Comparison of ENCODE assay signal across 16 cellular contexts in the genomic region with DNA sequence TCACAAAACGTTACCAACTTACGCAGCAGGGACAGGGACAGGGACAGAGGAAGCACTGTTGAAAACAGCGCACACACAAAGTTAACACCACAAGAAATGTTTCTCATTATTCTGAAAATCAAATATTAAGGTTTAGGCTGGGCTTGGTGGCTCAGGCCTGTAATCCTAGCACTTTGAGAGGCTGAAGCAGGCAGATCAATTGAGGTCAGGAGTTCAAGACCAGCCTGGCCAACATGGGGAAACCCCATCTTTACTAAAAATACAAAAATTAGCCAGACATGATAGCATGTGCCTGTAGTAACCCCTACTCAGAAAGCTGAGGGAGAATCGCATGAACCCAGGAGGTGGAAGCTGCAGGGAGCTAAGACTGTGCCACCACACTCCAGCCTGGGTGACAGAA. TPM values are rescaled to one million over a fixed set of nuclear protein-coding genes. Genes with fewer than 3 reads are reported as not detected.
DNase-seq lines count a peak whose midpoint lies in the region; ATAC-seq and TF ChIP-seq lines count a peak whose summit lies in the region.
"Had no signal": no experiment of that assay in that cellular context is flagged by ENCODE, and none has a peak within 500 bp of the region (broad histone marks: within the 10 kb centered on the region; RNA-seq: fewer than 3 reads in every experiment).

No MANE protein-coding gene starts in this region.

- no peaks in the 10 kb centered on the region for H3K9me3 Mint-ChIP-seq in activated CD4-positive, alpha-beta memory T cell treated with anti-CD3 and anti-CD28 coated beads, Interleukin-2, amount 10 ng/mL, durations not matched to agents 7 days and 5 days
- H3K9me3 Mint-ChIP-seq: brain had no signal

- peaks cover 46% of the 10 kb centered on the region for H3K4me1 Mint-ChIP-seq in activated CD4-positive, alpha-beta memory T cell treated with anti-CD3 and anti-CD28 coated beads, Interleukin-2, amount 10 ng/mL, durations not matched to agents 7 days and 5 days

- TF ChIP-seq CTCF in lower lobe of right lung (IDR thresholded peaks at IDR 0.05), result no peak

- POLR2A ChIA-PET in activated CD4-positive, alpha-beta memory T cell treated with anti-CD3 and anti-CD28 coated beads, Interleukin-2, amount 10 ng/mL, durations not matched to agents 7 days and 5 days (lab: Charles Lee), result interaction anchor here (1.2 to 29.2 kb wide), 5 partner anchors 17 to 62 kb away, joined by 3 to 861 read pairs (median 6); partner anchors contain the start of gene USP36

- intact Hi-C loops in lower lobe of right lung (cut with DNase I), result no loop called here

- WGBS in mesenchymal stem cell, result 90% methylated on average over 2 of the region's 4 CpGs

- no peak overlapping the region for H3K9ac ChIP-seq in mesenchymal stem cell (ENCODE audit: low read length)

- no peak overlapping the region for H2BK12ac ChIP-seq in mesenchymal stem cell (ENCODE audit: low read length in 2 of 2)

- ATAC-seq in lower lobe of right lung (no peak), GM18520 (IDR thresholded peaks at IDR 0.05; ENCODE audit: unreplicated experiment) (no peak)
- ATAC-seq: heart right ventricle, SK-N-SH treated with all-trans-retinoic acid at 6 μM for 48 hours had no signal

- CTCF ChIA-PET in activated CD4-positive, alpha-beta memory T cell treated with anti-CD3 and anti-CD28 coated beads, Interleukin-2, amount 10 ng/mL, durations not matched to agents 7 days and 5 days (lab: Charles Lee), result interaction anchor here (1.5 kb wide), 1 partner anchor 30 kb away, joined by 5 read pairs; no protein-coding TSS in a partner anchor

- H3K4me3 Mint-ChIP-seq in activated CD4-positive, alpha-beta memory T cell treated with anti-CD3 and anti-CD28 coated beads, Interleukin-2, amount 10 ng/mL, durations not matched to agents 7 days and 5 days, result peak overlapping the region; percentile 63

- H4K8ac ChIP-seq in mesenchymal stem cell (ENCODE audit: low read length), result no peak overlapping the region

- H3K23ac ChIP-seq in mesenchymal stem cell (ENCODE audit: low read length in 2 of 2), result no peak overlapping the region

- peak overlapping the region; percentile 96 for H3K27ac Mint-ChIP-seq in activated CD4-positive, alpha-beta memory T cell treated with anti-CD3 and anti-CD28 coated beads, Interleukin-2, amount 10 ng/mL, durations not matched to agents 7 days and 5 days
- H3K27ac Mint-ChIP-seq: brain had no signal

- H2BK5ac ChIP-seq in mesenchymal stem cell (ENCODE audit: low read depth, low read length, poor library complexity, severe bottlenecking), result no peak overlapping the region

- H3K14ac ChIP-seq in mesenchymal stem cell (ENCODE audit: low read length in 2 of 2), result no peak overlapping the region

- H3K4me1 ChIP-seq in lower lobe of right lung, result peaks cover 64% of the 10 kb centered on the region
- H3K4me1 ChIP-seq in mesenchymal stem cell (ENCODE audit: control insufficient read depth, insufficient read depth, low read depth, low read length), result peaks cover 9% of the 10 kb centered on the region

- H4K91ac ChIP-seq in mesenchymal stem cell (ENCODE audit: low read length), result no peak overlapping the region

- peak overlapping the region; percentile 15 for H3K27ac ChIP-seq in lower lobe of right lung
- no peak overlapping the region for H3K27ac ChIP-seq in mesenchymal stem cell (ENCODE audit: low read length, poor library complexity, severe bottlenecking)
- H3K27ac ChIP-seq: VCaP had no signal

- H3K9me3 ChIP-seq in lower lobe of right lung (no peaks in the 10 kb centered on the region), mesenchymal stem cell (ENCODE audit: control insufficient read depth, low read length) (no peaks in the 10 kb centered on the region)
- H3K9me3 ChIP-seq: heart right ventricle, prostate gland had no signal

- H3K27me3 ChIP-seq in lower lobe of right lung (ENCODE audit: low read depth) (no peaks in the 10 kb centered on the region), mesenchymal stem cell (ENCODE audit: control insufficient read depth in 1 of 2, insufficient read depth in 1 of 2, low read length in 2 of 2) (no peaks in the 10 kb centered on the region)
- H3K27me3 ChIP-seq: heart right ventricle had no signal

- H3K36me3 Mint-ChIP-seq in activated CD4-positive, alpha-beta memory T cell treated with anti-CD3 and anti-CD28 coated beads, Interleukin-2, amount 10 ng/mL, durations not matched to agents 7 days and 5 days (ENCODE audit: low read depth), result peaks cover 54% of the 10 kb centered on the region
- H3K36me3 Mint-ChIP-seq: brain had no signal

- peaks cover 8% of the 10 kb centered on the region for H3K79me1 ChIP-seq in mesenchymal stem cell (replicated peaks; ENCODE audit: low read length, poor library complexity, severe bottlenecking)

- no peak overlapping the region for H2AFZ ChIP-seq in mesenchymal stem cell (ENCODE audit: low read depth, low read length)

- H3K18ac ChIP-seq in mesenchymal stem cell (ENCODE audit: low read depth in 1 of 2, low read length in 2 of 2), result no peak overlapping the region

- peak; percentile 63 for DNase-seq in activated effector memory CD4-positive, alpha-beta T cell treated with anti-CD3 and anti-CD28 coated beads, Interleukin-2, amount 50 U/mL, for 16 hours
- DNase-seq in activated effector memory CD4-positive, alpha-beta T cell treated with Interleukin-2 at 50 U/mL for 16 hours, result no peak
- DNase-seq in activated CD4-positive, alpha-beta memory T cell treated with anti-CD3 and anti-CD28 coated beads, Interleukin-2, amount 10 ng/mL, durations not matched to agents 7 days and 5 days, result no peak
- no peak for DNase-seq in lower lobe of right lung
- DNase-seq in DMS79 treated with DMSO at 0.1 percent for 48 hours (lab: John Stamatoyannopoulos, UW), result no peak
- no peak for DNase-seq in HT-29 (ENCODE audit: low spot score)
- no peak for DNase-seq in mesenchymal stem cell
- DNase-seq: heart right ventricle, kidney glomerular epithelial cell, NCI-H1694 treated with DMSO at 0.1 percent for 48 hours, NCI-H510A had no signal

- no peak overlapping the region for H3K4ac ChIP-seq in mesenchymal stem cell (ENCODE audit: low read depth in 1 of 2, low read length in 2 of 2)

- no peak overlapping the region for H2BK15ac ChIP-seq in mesenchymal stem cell (ENCODE audit: low read depth, poor library complexity, severe bottlenecking)

- no peaks in the 10 kb centered on the region for H3K27me3 Mint-ChIP-seq in activated CD4-positive, alpha-beta memory T cell treated with anti-CD3 and anti-CD28 coated beads, Interleukin-2, amount 10 ng/mL, durations not matched to agents 7 days and 5 days
- H3K27me3 Mint-ChIP-seq: brain had no signal

- H3K4me3 ChIP-seq in lower lobe of right lung, result no peak overlapping the region
- no peak overlapping the region for H3K4me3 ChIP-seq in mesenchymal stem cell (ENCODE audit: insufficient read depth in 1 of 2, low read depth in 1 of 2, low read length in 2 of 2)
- H3K4me3 ChIP-seq: heart right ventricle, prostate gland had no signal

- no peak overlapping the region for H2AK5ac ChIP-seq in mesenchymal stem cell (ENCODE audit: low read length, severe bottlenecking)

- no peaks in the 10 kb centered on the region for H3K36me3 ChIP-seq in lower lobe of right lung
- H3K36me3 ChIP-seq in mesenchymal stem cell (ENCODE audit: control insufficient read depth in 1 of 2, insufficient read depth in 2 of 2, low read depth in 1 of 2, low read length in 2 of 2), result no peaks in the 10 kb centered on the region
- H3K36me3 ChIP-seq: heart right ventricle, prostate gland had no signal

- no peak overlapping the region for H2BK120ac ChIP-seq in mesenchymal stem cell (ENCODE audit: low read depth, low read length)

- no peak overlapping the region for H3K4me2 ChIP-seq in mesenchymal stem cell (ENCODE audit: low read length, poor library complexity, severe bottlenecking)

RNA-seq across cellular contexts. Expression of gene CYTH1, which starts 4.2 kb away (rescaled TPM):
- 100 to 1,000 TPM; 288 to 309 TPM for total RNA-seq in activated CD4-positive, alpha-beta memory T cell treated with anti-CD3 and anti-CD28 coated beads, Interleukin-2, amount 10 ng/mL, durations not matched to agents 7 days and 5 days
- total RNA-seq in lower lobe of right lung, result 110 TPM
- total RNA-seq in HT-29 (2014; rRNA removed; shearing (Covaris generic)), result 14.1 and 14.4 TPM in 2 replicates
- polyA plus RNA-seq in mesenchymal stem cell (2013, experiment 1 of 2), result 15.0 TPM
- 14.3 TPM for polyA plus RNA-seq in mesenchymal stem cell (2013, experiment 2 of 2)
